Comparison of ENCODE assay signal across 17 cellular contexts in genomic region chr2:178066890-178067669, GRCh38. TPM values are rescaled to one million over a fixed set of nuclear protein-coding genes. Genes with fewer than 3 reads are reported as not detected.
DNase-seq lines count a peak whose midpoint lies in the region; ATAC-seq and TF ChIP-seq lines count a peak whose summit lies in the region.
"Had no signal": no experiment of that assay in that cellular context is flagged by ENCODE, and none has a peak within 500 bp of the region (broad histone marks: within the 10 kb centered on the region; RNA-seq: fewer than 3 reads in every experiment).

No MANE protein-coding gene starts in this region.

- H3K27ac ChIP-seq in brain microvascular endothelial cell (no peak overlapping the region), dorsolateral prefrontal cortex (no peak overlapping the region)
- H3K27ac ChIP-seq: body of pancreas, coronary artery, lower lobe of right lung had no signal

- in situ Hi-C loops in brain microvascular endothelial cell (cut with HindIII; ENCODE audit: low pct_ligation_motif_present, low sequenced_read_pairs), result no loop called here

- TF ChIP-seq CTCF in brain microvascular endothelial cell (IDR thresholded peaks at IDR 0.05; ENCODE audit: low read depth, low read length, missing control alignments) (no peak), dorsolateral prefrontal cortex (IDR thresholded peaks at IDR 0.05 in 54 of 56, conservative IDR thresholded peaks at IDR 0.05 in 2 of 56; ENCODE audit: low read depth in 1 of 56, partially characterized antibody in 56 of 56) (no peak)

- no peaks in the 10 kb centered on the region for H3K36me3 ChIP-seq in brain microvascular endothelial cell (replicated peaks)
- H3K36me3 ChIP-seq: lower lobe of right lung had no signal

- no peak overlapping the region for H3K4me3 ChIP-seq in brain microvascular endothelial cell (ENCODE audit: low read depth, low read length)
- H3K4me3 ChIP-seq in dorsolateral prefrontal cortex, result no peak overlapping the region
- H3K4me3 ChIP-seq: body of pancreas, coronary artery, lower lobe of right lung had no signal

- intact Hi-C loops in dorsolateral prefrontal cortex (cut with DNase I), result no loop called here

- DNase-seq in COLO668 (lab: John Stamatoyannopoulos, UW; ENCODE audit: unreplicated experiment), result peak; percentile 49
- DNase-seq in EL, result peak; percentile 32
- peak; percentile 60 for DNase-seq in NCI-H345 (lab: John Stamatoyannopoulos, UW)
- peak; percentile 93 for DNase-seq in glomerular visceral epithelial cell (ENCODE audit: extremely low spot score)
- DNase-seq in brain microvascular endothelial cell, result no peak
- DNase-seq in dorsolateral prefrontal cortex, result no peak
- DNase-seq: activated CD4-positive, alpha-beta T cell treated with anti-CD3 and anti-CD28 coated beads, Interleukin-2, amount 50 U/mL, for 48 hours; activated T-cell treated with anti-CD3 and anti-CD28 coated beads, Interleukin-2, amount 50 U/mL, for 24 hours; body of pancreas; lower lobe of right lung; NCI-H1694; NK-92 treated with Interleukin-12 subunit alpha and Interleukin-12 subunit beta, amount 100 ng/mL, for 24 hours; SW 1271 had no signal

- no peak for ATAC-seq in GM21367 (IDR thresholded peaks at IDR 0.05; ENCODE audit: unreplicated experiment)
- ATAC-seq: body of pancreas, lower lobe of right lung had no signal

- H3K27me3 ChIP-seq in brain microvascular endothelial cell (replicated peaks) (peaks cover 3% of the 10 kb centered on the region), dorsolateral prefrontal cortex (peaks cover 0 to 54% (median 5%) of the 10 kb centered on the region in 45 donors)
- H3K27me3 ChIP-seq: body of pancreas had no signal

RNA-seq across cellular contexts. Expression of gene PDE11A, which starts 5.5 kb away (rescaled TPM):
- 1 to 10 TPM in 92 of 120 experiments, under 1 TPM in 28; 0.43 to 5.6 (median 1.6) TPM for total RNA-seq in dorsolateral prefrontal cortex
- total RNA-seq: glomerular endothelial cell, HT-29 had no signal

RNA-seq across cellular contexts. Expression of gene RBM45, which starts 45.2 kb away (rescaled TPM):
- 10 to 100 TPM in 119 of 120 experiments, 1 to 10 TPM in 1; 9.7 to 27.0 (median 17.0) TPM for total RNA-seq in dorsolateral prefrontal cortex

Comparison
In these comparisons a context has a peak if more than half of its experiments do, and no peak if none do; other contexts are left out.
1. DNase-seq: peak in COLO668 (single experiment), EL (single experiment), NCI-H345 (single experiment) and glomerular visceral epithelial cell (single experiment); none in brain microvascular endothelial cell (single experiment) and dorsolateral prefrontal cortex (0 of 10).